25 cellular contexts compared by ENCODE assay signal in the genomic region with DNA sequence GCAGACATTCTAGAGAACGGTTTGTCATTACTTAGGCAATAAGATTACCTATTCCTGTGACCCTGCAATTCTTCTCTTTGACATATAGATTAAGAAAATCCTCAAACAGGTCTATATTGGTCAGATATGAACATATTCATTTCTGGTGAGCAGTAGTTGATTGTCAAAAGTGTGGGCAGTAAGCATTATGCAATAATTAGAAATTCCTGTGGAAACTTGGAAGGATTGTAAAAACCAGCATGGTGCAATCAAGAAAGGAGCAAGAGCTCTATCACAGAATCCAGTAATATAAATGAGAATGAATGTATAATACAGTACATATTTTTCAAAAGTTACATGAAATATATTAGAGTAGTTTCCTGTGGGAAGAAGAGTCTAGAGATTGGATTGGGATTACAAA.
A peak's percentile ranks its signal among the peaks of the same experiment; 100 is the strongest.
DNase-seq lines count a peak whose midpoint lies in the region; ATAC-seq, FAIRE-seq and TF ChIP-seq lines count a peak whose summit lies in the region.
"Had no signal": no experiment of that assay in that cellular context is flagged by ENCODE, and none has a peak within 500 bp of the region (broad histone marks: within the 10 kb centered on the region; RNA-seq: fewer than 3 reads in every experiment).

No MANE protein-coding gene starts in this region.

- no peaks in the 10 kb centered on the region for H3K36me3 ChIP-seq in IMR-90 (ENCODE audit: control insufficient read depth, insufficient read depth, low read length)
- no peaks in the 10 kb centered on the region for H3K36me3 ChIP-seq in bronchial epithelial cell (ENCODE audit: control insufficient read depth, insufficient read depth, low read length)
- H3K36me3 ChIP-seq in Caco-2 (ENCODE audit: control insufficient read depth, insufficient read depth, low read length): no peaks in the 10 kb centered on the region
- H3K36me3 ChIP-seq: BLaER1 treated with 17β-estradiol and CSF1 and Interleukin-3, amounts not matched to agents 10 nM and 100 nM; right atrium auricular region; SJSA1; spleen had no signal

- H4K20me1 ChIP-seq in IMR-90 (ENCODE audit: insufficient read depth, low read length): no peaks in the 10 kb centered on the region
- H4K20me1 ChIP-seq: BLaER1 treated with 17β-estradiol and CSF1 and Interleukin-3, amounts not matched to agents 10 nM and 100 nM had no signal

- H3K4me2 ChIP-seq in IMR-90 (ENCODE audit: low read depth, low read length): no peak overlapping the region
- H3K4me2 ChIP-seq: BLaER1 treated with 17β-estradiol and CSF1 and Interleukin-3, amounts not matched to agents 10 nM and 100 nM had no signal

- POLR2A ChIA-PET in IMR-90 (lab: Charles Lee; ENCODE audit: unreplicated experiment): no interaction called here
- POLR2A ChIA-PET in CD4-positive, alpha-beta T cell (lab: Charles Lee): no interaction called here
- POLR2A ChIA-PET in Caco-2 (lab: Charles Lee): no interaction called here

- BruUV-seq in IMR-90 (replicated peaks; lab: Mats Ljungman, UMichigan): no TSS peak
- BruUV-seq in Caco-2 (replicated peaks; lab: Mats Ljungman, UMichigan): no TSS peak

- H2AK9ac ChIP-seq in IMR-90 (replicated peaks; ENCODE audit: low read depth, low read length, poor library complexity): no peak overlapping the region

- H2BK5ac ChIP-seq in IMR-90 (ENCODE audit: low read depth, low read length, poor library complexity, severe bottlenecking): no peak overlapping the region

- FAIRE-seq in bronchial epithelial cell (lab: Jason Lieb, UNC): no peak
- FAIRE-seq: frontal cortex, GM18507 had no signal

- no peaks in the 10 kb centered on the region for H3K36me3 Mint-ChIP-seq in CD4-positive, alpha-beta T cell (ENCODE audit: low read depth)
- no peaks in the 10 kb centered on the region for H3K36me3 Mint-ChIP-seq in Caco-2 (ENCODE audit: insufficient read depth, unreplicated experiment)
- H3K36me3 Mint-ChIP-seq: activated naive CD8-positive, alpha-beta T cell treated with anti-CD3 and anti-CD28 coated beads for 36 hours; memory B cell had no signal

- no peaks in the 10 kb centered on the region for H3K27me3 Mint-ChIP-seq in CD4-positive, alpha-beta T cell
- no peaks in the 10 kb centered on the region for H3K27me3 Mint-ChIP-seq in Caco-2 (ENCODE audit: insufficient read depth, unreplicated experiment)
- H3K27me3 Mint-ChIP-seq: activated CD4-positive, alpha-beta memory T cell treated with anti-CD3 and anti-CD28 coated beads, Interleukin-2, amount 10 ng/mL, durations not matched to agents 7 days and 5 days; activated naive CD8-positive, alpha-beta T cell treated with anti-CD3 and anti-CD28 coated beads for 36 hours; memory B cell had no signal

- no peak overlapping the region for H2BK120ac ChIP-seq in IMR-90 (ENCODE audit: low read depth, low read length)

- no peak overlapping the region for H3K14ac ChIP-seq in IMR-90 (replicated peaks; ENCODE audit: low read depth, low read length)

- H3K27ac Mint-ChIP-seq in CD4-positive, alpha-beta T cell: no peak overlapping the region
- no peak overlapping the region for H3K27ac Mint-ChIP-seq in Caco-2 (ENCODE audit: unreplicated experiment)
- H3K27ac Mint-ChIP-seq: activated CD4-positive, alpha-beta memory T cell treated with anti-CD3 and anti-CD28 coated beads, Interleukin-2, amount 10 ng/mL, durations not matched to agents 7 days and 5 days; activated naive CD8-positive, alpha-beta T cell treated with anti-CD3 and anti-CD28 coated beads for 36 hours; memory B cell had no signal

- TF ChIP-seq CTCF in AG10803 (conservative IDR thresholded peaks at IDR 0.05; ENCODE audit: low read length) (no peak), IMR-90 (conservative IDR thresholded peaks at IDR 0.05; ENCODE audit: low read depth, low read length) (no peak), bronchial epithelial cell (IDR thresholded peaks at IDR 0.05; ENCODE audit: insufficient read depth, low read length, severe bottlenecking) (no peak), fibroblast of villous mesenchyme (IDR thresholded peaks at IDR 0.05; ENCODE audit: insufficient read depth, low read depth, low read length) (no peak), Caco-2 (IDR thresholded peaks at IDR 0.05; ENCODE audit: insufficient read depth in 1 of 2, low read depth in 1 of 2, low read length in 1 of 2, severe bottlenecking in 1 of 2, unreplicated experiment in 1 of 2) (no peak)
- no peak for TF ChIP-seq CTCF in CD4-positive, alpha-beta T cell (IDR thresholded peaks at IDR 0.05)

- H3K18ac ChIP-seq in IMR-90 (ENCODE audit: low read depth, low read length): no peak overlapping the region

- TF ChIP-seq POLR2A in IMR-90 (IDR thresholded peaks at IDR 0.05; ENCODE audit: low read depth, low read length): no peak

- H2AFZ ChIP-seq in IMR-90 (replicated peaks; ENCODE audit: low read length, poor library complexity): no peak overlapping the region
- H2AFZ ChIP-seq: parathyroid adenoma had no signal

- no peak overlapping the region for H3K4ac ChIP-seq in IMR-90 (ENCODE audit: low read depth, low read length)

- no peaks in the 10 kb centered on the region for H3K79me1 ChIP-seq in IMR-90 (ENCODE audit: low read depth in 1 of 2, low read length in 2 of 2)

- no peak overlapping the region for H3K4me3 Mint-ChIP-seq in CD4-positive, alpha-beta T cell
- no peak overlapping the region for H3K4me3 Mint-ChIP-seq in Caco-2 (ENCODE audit: unreplicated experiment)
- H3K4me3 Mint-ChIP-seq: activated CD4-positive, alpha-beta memory T cell treated with anti-CD3 and anti-CD28 coated beads, Interleukin-2, amount 10 ng/mL, durations not matched to agents 7 days and 5 days; activated naive CD8-positive, alpha-beta T cell treated with anti-CD3 and anti-CD28 coated beads for 36 hours; memory B cell; neural crest cell had no signal

- no peak for ATAC-seq in IMR-90 (ENCODE audit: low read depth)
- ATAC-seq in CD4-positive, alpha-beta T cell (ENCODE audit: poor library complexity): no peak
- ATAC-seq: left colon had no signal

- intact Hi-C loops in IMR-90 (cut with micrococcal nuclease) (no loop called here), Caco-2 (cut with micrococcal nuclease; ENCODE audit: unreplicated experiment) (no loop called here)
- intact Hi-C loops in CD4-positive, alpha-beta T cell (cut with DNase I, micrococcal nuclease): no loop called here

- no CpG with 5 or more reads among the region's 1 CpG for WGBS in IMR-90 (ENCODE audit: extremely low coverage in 2 of 2, insufficient read length in 1 of 2), 2 experiments

- H4K8ac ChIP-seq in IMR-90 (ENCODE audit: low read depth in 2 of 2, low read length in 2 of 2): no peak overlapping the region

- H3K9me1 ChIP-seq in IMR-90 (ENCODE audit: insufficient read depth, low read length): peaks cover 3% of the 10 kb centered on the region; the same call in 1 of the 2 replicates

- TF ChIP-seq RAD21 in IMR-90 (IDR thresholded peaks at IDR 0.05; ENCODE audit: low read length): no peak

- no peak overlapping the region for H4K5ac ChIP-seq in IMR-90 (ENCODE audit: low read depth, low read length)

- no peak overlapping the region for H4K91ac ChIP-seq in IMR-90 (ENCODE audit: insufficient read depth, low read depth, low read length)

- H3K9me3 ChIP-seq in IMR-90 (ENCODE audit: control insufficient read depth, insufficient read depth, low read length) (no peaks in the 10 kb centered on the region), Caco-2 (no peaks in the 10 kb centered on the region)
- no peaks in the 10 kb centered on the region for H3K9me3 ChIP-seq in CD4-positive, alpha-beta T cell (ENCODE audit: control insufficient read depth, low read length)
- H3K9me3 ChIP-seq: BLaER1 treated with 17β-estradiol and CSF1 and Interleukin-3, amounts not matched to agents 10 nM and 100 nM; right atrium auricular region; SJSA1; spleen had no signal

- H3K27me3 ChIP-seq in IMR-90 (ENCODE audit: control insufficient read depth, insufficient read depth, low read length): no peaks in the 10 kb centered on the region
- no peaks in the 10 kb centered on the region for H3K27me3 ChIP-seq in bronchial epithelial cell (ENCODE audit: control insufficient read depth, insufficient read depth, low read length)
- H3K27me3 ChIP-seq in CD4-positive, alpha-beta T cell (ENCODE audit: control insufficient read depth, insufficient read depth, low read length): no peaks in the 10 kb centered on the region
- no peaks in the 10 kb centered on the region for H3K27me3 ChIP-seq in Caco-2 (replicated peaks; ENCODE audit: control insufficient read depth, insufficient read depth, low read length)
- H3K27me3 ChIP-seq: BLaER1 treated with 17β-estradiol and CSF1 and Interleukin-3, amounts not matched to agents 10 nM and 100 nM; right atrium auricular region; SJSA1; spleen had no signal

- no peak overlapping the region for H2AK5ac ChIP-seq in IMR-90 (ENCODE audit: low read depth, low read length)

- H3K23ac ChIP-seq in IMR-90 (ENCODE audit: low read depth, low read length): no peak overlapping the region

- no peak overlapping the region for H3K9ac ChIP-seq in IMR-90 (ENCODE audit: low read depth, low read length)
- H3K9ac ChIP-seq: BLaER1 treated with 17β-estradiol and CSF1 and Interleukin-3, amounts not matched to agents 10 nM and 100 nM; parathyroid adenoma had no signal

- no peak overlapping the region for H2BK20ac ChIP-seq in IMR-90 (ENCODE audit: low read depth, low read length)

- H3K56ac ChIP-seq in IMR-90 (ENCODE audit: extremely low read depth, insufficient read depth, low read length): no peak overlapping the region

- H3K4me3 ChIP-seq in AG10803 (ENCODE audit: low read length) (no peak overlapping the region), IMR-90 (ENCODE audit: insufficient read depth, low read depth, low read length) (no peak overlapping the region), bronchial epithelial cell (ENCODE audit: low read depth, low read length) (no peak overlapping the region), fibroblast of villous mesenchyme (ENCODE audit: low read depth, low read length) (no peak overlapping the region), Caco-2 (ENCODE audit: low read depth, low read length) (no peak overlapping the region)
- H3K4me3 ChIP-seq: BLaER1 treated with 17β-estradiol and CSF1 and Interleukin-3, amounts not matched to agents 10 nM and 100 nM; right atrium auricular region; SJSA1; spleen had no signal

- dilution Hi-C loops in IMR-90 (cut with HindIII; ENCODE audit: low sequenced_read_pairs, unreplicated experiment): no loop called here

- H3K27ac ChIP-seq in IMR-90 (ENCODE audit: insufficient read depth, low read length): no peak overlapping the region
- no peak overlapping the region for H3K27ac ChIP-seq in CD4-positive, alpha-beta T cell (ENCODE audit: low read depth, low read length)
- H3K27ac ChIP-seq: BLaER1 treated with 17β-estradiol and CSF1 and Interleukin-3, amounts not matched to agents 10 nM and 100 nM; parathyroid adenoma; right atrium auricular region; SJSA1; spleen had no signal

- H3K4me1 ChIP-seq in IMR-90 (ENCODE audit: control insufficient read depth, insufficient read depth, low read length) (peaks cover 7% of the 10 kb centered on the region), Caco-2 (no peaks in the 10 kb centered on the region)
- H3K4me1 ChIP-seq: parathyroid adenoma, right atrium auricular region had no signal

- no peaks in the 10 kb centered on the region for H3K4me1 Mint-ChIP-seq in CD4-positive, alpha-beta T cell (ENCODE audit: low read depth)
- no peaks in the 10 kb centered on the region for H3K4me1 Mint-ChIP-seq in Caco-2 (ENCODE audit: low read depth, unreplicated experiment)
- H3K4me1 Mint-ChIP-seq: activated CD4-positive, alpha-beta memory T cell treated with anti-CD3 and anti-CD28 coated beads, Interleukin-2, amount 10 ng/mL, durations not matched to agents 7 days and 5 days; activated naive CD8-positive, alpha-beta T cell treated with anti-CD3 and anti-CD28 coated beads for 36 hours; memory B cell; neural crest cell had no signal

- H3K9me3 Mint-ChIP-seq in CD4-positive, alpha-beta T cell: no peaks in the 10 kb centered on the region
- no peaks in the 10 kb centered on the region for H3K9me3 Mint-ChIP-seq in Caco-2 (ENCODE audit: unreplicated experiment)
- H3K9me3 Mint-ChIP-seq: activated naive CD8-positive, alpha-beta T cell treated with anti-CD3 and anti-CD28 coated beads for 36 hours; memory B cell; neural crest cell had no signal

- DNase-seq in AG10803 (ENCODE audit: low read depth) (peak; percentile 76), IMR-90 (peak; percentile 33), bronchial epithelial cell (ENCODE audit: low read depth) (peak; percentile 1), fibroblast of villous mesenchyme (ENCODE audit: low read depth) (peak; percentile 61), Caco-2 (no peak), NCI-H2227 (lab: John Stamatoyannopoulos, UW; ENCODE audit: unreplicated experiment) (no peak)
- no peak for DNase-seq in CD4-positive, alpha-beta T cell
- no peak for DNase-seq in activated CD4-positive, alpha-beta T cell treated with anti-CD3 and anti-CD28 coated beads for 4 hours
- DNase-seq: activated CD4-positive, alpha-beta memory T cell treated with anti-CD3 and anti-CD28 coated beads, Interleukin-2, amount 10 ng/mL, durations not matched to agents 7 days and 5 days; activated CD4-positive, CD25-positive, alpha-beta regulatory T cell treated with anti-CD3 and anti-CD28 coated beads, Interleukin-2, amount 50 U/mL, for 72 hours; activated naive CD8-positive, alpha-beta T cell treated with anti-CD3 and anti-CD28 coated beads for 36 hours; DMS79; left colon; NCI-H1092 treated with DMSO at 0.1 percent for 48 hours; NCI-H2029 treated with DMSO at 0.1 percent for 48 hours; NCI-H345; spleen had no signal

- no peak overlapping the region for H2BK15ac ChIP-seq in IMR-90 (ENCODE audit: low read depth, low read length)

- in situ Hi-C loops in IMR-90 (cut with MboI; ENCODE audit: low sequenced_read_pairs): no loop called here

- CTCF ChIA-PET in IMR-90 (lab: Yijun Ruan, JAX): no interaction called here
- CTCF ChIA-PET in CD4-positive, alpha-beta T cell (lab: Charles Lee): no interaction called here
- CTCF ChIA-PET in Caco-2 (lab: Charles Lee): no interaction called here

Comparison
In these comparisons a context has a peak if more than half of its experiments do, and no peak if none do; other contexts are left out.
1. DNase-seq: peak in AG10803 (single experiment), IMR-90 (single experiment), bronchial epithelial cell (single experiment) and fibroblast of villous mesenchyme (single experiment); none in CD4-positive, alpha-beta T cell (0 of 10), Caco-2 (0 of 2), NCI-H2227 (single experiment) and activated CD4-positive, alpha-beta T cell treated with anti-CD3 and anti-CD28 coated beads for 4 hours (0 of 2).